Comparison of ENCODE assay signal across 9 cellular contexts in genomic region chr5:1488882-1489680, GRCh38. TPM values are rescaled to one million over a fixed set of nuclear protein-coding genes. Genes with fewer than 3 reads are reported as not detected.
DNase-seq lines count a peak whose midpoint lies in the region; ATAC-seq and TF ChIP-seq lines count a peak whose summit lies in the region.
"Had no signal": no experiment of that assay in that cellular context is flagged by ENCODE, and none has a peak within 500 bp of the region (broad histone marks: within the 10 kb centered on the region; RNA-seq: fewer than 3 reads in every experiment).

No MANE protein-coding gene starts in this region.

- peak overlapping the region; percentile 82 for H3K27ac Mint-ChIP-seq in activated naive CD8-positive, alpha-beta T cell treated with anti-CD3 and anti-CD28 coated beads, Interleukin-2, amount 50 U/mL, for 24 hours
- H3K27ac Mint-ChIP-seq: nephron had no signal

- H3K27me3 Mint-ChIP-seq in activated naive CD8-positive, alpha-beta T cell treated with anti-CD3 and anti-CD28 coated beads, Interleukin-2, amount 50 U/mL, for 24 hours, result no peaks in the 10 kb centered on the region

- H3K36me3 Mint-ChIP-seq in activated naive CD8-positive, alpha-beta T cell treated with anti-CD3 and anti-CD28 coated beads, Interleukin-2, amount 50 U/mL, for 24 hours (ENCODE audit: low read depth), result peaks cover 54% of the 10 kb centered on the region

- no peaks in the 10 kb centered on the region for H3K27me3 ChIP-seq in spleen (replicated peaks in 1 of 7)

- ATAC-seq in GM19468 (IDR thresholded peaks at IDR 0.05; ENCODE audit: extremely low read depth, unreplicated experiment) (peak; percentile 21), HG03521 (IDR thresholded peaks at IDR 0.05; ENCODE audit: unreplicated experiment) (peak; percentile 53)
- ATAC-seq in activated naive CD8-positive, alpha-beta T cell treated with anti-CD3 and anti-CD28 coated beads, Interleukin-2, amount 50 U/mL, for 24 hours, result peak; percentile 85

- H3K36me3 ChIP-seq in spleen, result peaks cover 0 to 100% (median 89%) of the 10 kb centered on the region in 6 donors

- H3K9me3 ChIP-seq in spleen, result no peaks in the 10 kb centered on the region

- TF ChIP-seq POLR2A in spleen (IDR thresholded peaks at IDR 0.05), result no peak

- peaks cover 32 to 100% (median 83%) of the 10 kb centered on the region in 6 donors for H3K4me1 ChIP-seq in spleen

- H3K4me3 Mint-ChIP-seq in activated naive CD8-positive, alpha-beta T cell treated with anti-CD3 and anti-CD28 coated beads, Interleukin-2, amount 50 U/mL, for 24 hours, result no peak overlapping the region
- H3K4me3 Mint-ChIP-seq: nephron had no signal

- peaks cover 86% of the 10 kb centered on the region for H3K4me1 Mint-ChIP-seq in activated naive CD8-positive, alpha-beta T cell treated with anti-CD3 and anti-CD28 coated beads, Interleukin-2, amount 50 U/mL, for 24 hours
- H3K4me1 Mint-ChIP-seq: nephron had no signal

- DNase-seq in GM04503 (ENCODE audit: low read depth), result peak; percentile 53
- DNase-seq in activated naive CD8-positive, alpha-beta T cell treated with anti-CD3 and anti-CD28 coated beads, Interleukin-2, amount 50 U/mL, for 24 hours, result peak; percentile 52
- no peak for DNase-seq in spleen
- no peak for DNase-seq in posterior vena cava (ENCODE audit: low spot score)
- no peak for DNase-seq in NCI-H2029 (lab: John Stamatoyannopoulos, UW)
- no peak for DNase-seq in GF-D8 (lab: John Stamatoyannopoulos, UW)

- no peaks in the 10 kb centered on the region for H3K9me3 Mint-ChIP-seq in activated naive CD8-positive, alpha-beta T cell treated with anti-CD3 and anti-CD28 coated beads, Interleukin-2, amount 50 U/mL, for 24 hours
- H3K9me3 Mint-ChIP-seq: nephron had no signal

- no peak for TF ChIP-seq CTCF in spleen (IDR thresholded peaks at IDR 0.05 in 8 of 11, conservative IDR thresholded peaks at IDR 0.05 in 3 of 11)

- intact Hi-C loops in spleen (cut with DNase I; ENCODE audit: low total_unique reads) (no loop called here), posterior vena cava (cut with DNase I) (loop anchor here in 1 of 2 donors (10.0 kb wide), 1 partner anchor 156 kb away; no protein-coding TSS in a partner anchor)

- peak overlapping the region; percentile 56 to 96 (median 74) for H3K27ac ChIP-seq in spleen

- H3K4me3 ChIP-seq in spleen, result peak overlapping the region in 1 of 8 donors; percentile 42

- 62 to 72% (median 63%) methylated on average over 7 to 14 of the region's 14 CpGs for WGBS in spleen, 5 donors

RNA-seq across cellular contexts. Expression of gene LPCAT1, which starts 34.7 kb away (rescaled TPM):
- total RNA-seq in spleen, result 100 to 1,000 TPM; 126 to 322 (median 223) TPM
- 100 to 1,000 TPM in 1 of 3 donors, 10 to 100 TPM in 2; 52.2 to 123 (median 94.8) TPM for polyA plus RNA-seq in spleen
- total RNA-seq in posterior vena cava, result 10 to 100 TPM; 30.8 to 36.9 TPM

RNA-seq across cellular contexts. Expression of gene SLC6A3, which starts 43.8 kb away (rescaled TPM):
- total RNA-seq in spleen (under 1 TPM in 3 of 7 donors, not detected in 4; 0.09 to 0.27 (median 0.18) TPM), posterior vena cava (under 1 TPM; 0.10 to 0.19 TPM)
- under 1 TPM; 0.02 to 0.06 (median 0.03) TPM for polyA plus RNA-seq in spleen

Comparison
In these comparisons a context has a peak if more than half of its experiments do, and no peak if none do; other contexts are left out.
1. DNase-seq: peak in GM04503 (single experiment) and activated naive CD8-positive, alpha-beta T cell treated with anti-CD3 and anti-CD28 coated beads, Interleukin-2, amount 50 U/mL, for 24 hours (single experiment); none in spleen (single experiment), posterior vena cava (single experiment), NCI-H2029 (single experiment) and GF-D8 (single experiment).
2. ATAC-seq: peak in every context shown above with its lines; median percentile 85 in activated naive CD8-positive, alpha-beta T cell treated with anti-CD3 and anti-CD28 coated beads, Interleukin-2, amount 50 U/mL, for 24 hours; 53 in HG03521; 21 in GM19468.